Comparison of ENCODE assay signal across 8 cellular contexts in genomic region chrX:16826207-16826606, GRCh38. TPM values are rescaled to one million over a fixed set of nuclear protein-coding genes. Genes with fewer than 3 reads are reported as not detected.
DNase-seq lines count a peak whose midpoint lies in the region; ATAC-seq and TF ChIP-seq lines count a peak whose summit lies in the region.

No MANE protein-coding gene starts in this region.

- peaks cover 20% of the 10 kb centered on the region for H3K36me3 ChIP-seq in ACC112 (ENCODE audit: insufficient read depth, low read length)
- no peaks in the 10 kb centered on the region; the same call in 1 of the 2 replicates for H3K36me3 ChIP-seq in MM.1S (replicated peaks; ENCODE audit: insufficient read depth, low read length)
- no peaks in the 10 kb centered on the region for H3K36me3 ChIP-seq in hepatocyte (replicated peaks; ENCODE audit: insufficient read depth, low read depth)
- H3K36me3 ChIP-seq in thoracic aorta = peaks cover 7% of the 10 kb centered on the region

- no peaks in the 10 kb centered on the region for H3K27me3 Mint-ChIP-seq in activated CD8-positive, alpha-beta T cell treated with anti-CD3 and anti-CD28 coated beads, Interleukin-2, amount 10 ng/mL, durations not matched to agents 7 days and 5 days (ENCODE audit: low read depth)

- no peaks in the 10 kb centered on the region for H3K9me3 Mint-ChIP-seq in activated CD8-positive, alpha-beta T cell treated with anti-CD3 and anti-CD28 coated beads, Interleukin-2, amount 10 ng/mL, durations not matched to agents 7 days and 5 days (ENCODE audit: insufficient read depth)

- H3K9ac ChIP-seq in MM.1S (ENCODE audit: low read length) = no peak overlapping the region

- H3K4me2 ChIP-seq in MM.1S (ENCODE audit: low read depth, low read length) (no peak overlapping the region), hepatocyte (no peak overlapping the region)

- 64% methylated on average over 3 of the region's 3 CpGs for WGBS in hepatocyte (ENCODE audit: low lambda C conversion rate, missing lambda C conversion rate)

- no peak for ATAC-seq in activated CD8-positive, alpha-beta T cell treated with anti-CD3 and anti-CD28 coated beads, Interleukin-2, amount 10 ng/mL, durations not matched to agents 7 days and 5 days
- no peak for ATAC-seq in thoracic aorta (ENCODE audit: insufficient number of reproducible peaks, low FRiP score, low read depth)
- no peak for ATAC-seq in HG03108 (IDR thresholded peaks at IDR 0.05; ENCODE audit: unreplicated experiment)
- no peak for ATAC-seq in GM18520 (IDR thresholded peaks at IDR 0.05; ENCODE audit: unreplicated experiment)

- H3K4me3 Mint-ChIP-seq in activated CD8-positive, alpha-beta T cell treated with anti-CD3 and anti-CD28 coated beads, Interleukin-2, amount 10 ng/mL, durations not matched to agents 7 days and 5 days = no peak overlapping the region

- TF ChIP-seq CTCF in MM.1S (IDR thresholded peaks at IDR 0.05; ENCODE audit: low read length) (peak; percentile 44), hepatocyte (IDR thresholded peaks at IDR 0.05; ENCODE audit: poor library complexity) (peak; percentile 79), thoracic aorta (IDR thresholded peaks at IDR 0.05) (peak; percentile 34)

- no peak overlapping the region for H3K4me3 ChIP-seq in ACC112 (ENCODE audit: low read depth, low read length)
- no peak overlapping the region for H3K4me3 ChIP-seq in MM.1S (ENCODE audit: low read length)
- no peak overlapping the region for H3K4me3 ChIP-seq in hepatocyte
- no peak overlapping the region for H3K4me3 ChIP-seq in thoracic aorta

- no peaks in the 10 kb centered on the region; the same call in 1 of the 2 replicates for H3F3A ChIP-seq in MM.1S (ENCODE audit: insufficient read depth, low read length)

- H3K79me2 ChIP-seq in ACC112 (ENCODE audit: control insufficient read depth, insufficient read depth, low read length, unreplicated experiment) (no peaks in the 10 kb centered on the region), MM.1S (ENCODE audit: low read length) (no peaks in the 10 kb centered on the region), hepatocyte (no peaks in the 10 kb centered on the region)

- H3K27ac ChIP-seq in ACC112 (ENCODE audit: low read depth, low read length) = peak overlapping the region; percentile 100
- H3K27ac ChIP-seq in MM.1S (ENCODE audit: low read length) = no peak overlapping the region
- H3K27ac ChIP-seq in hepatocyte = peak overlapping the region; percentile 4
- H3K27ac ChIP-seq in thoracic aorta = peak overlapping the region in 1 of 2 donors; percentile 70

- H3K9me3 ChIP-seq in MM.1S (replicated peaks; ENCODE audit: insufficient read depth, low read length) (no peaks in the 10 kb centered on the region), hepatocyte (ENCODE audit: low read depth) (no peaks in the 10 kb centered on the region), thoracic aorta (no peaks in the 10 kb centered on the region)

- DNase-seq in EH (ENCODE audit: low read depth) (peak; percentile 59), MM.1S (peak; percentile 39), hepatocyte (ENCODE audit: low spot score) (peak; percentile 66), thoracic aorta (ENCODE audit: low spot score) (no peak)
- peak; percentile 20 for DNase-seq in activated CD8-positive, alpha-beta T cell treated with anti-CD3 and anti-CD28 coated beads, Interleukin-2, amount 10 ng/mL, durations not matched to agents 7 days and 5 days

- POLR2A ChIA-PET in activated CD8-positive, alpha-beta T cell treated with anti-CD3 and anti-CD28 coated beads, Interleukin-2, amount 10 ng/mL, durations not matched to agents 7 days and 5 days (lab: Charles Lee) = no interaction called here

- H3K27me3 ChIP-seq in ACC112 (ENCODE audit: insufficient read depth, low read length) (no peaks in the 10 kb centered on the region), MM.1S (replicated peaks; ENCODE audit: insufficient read depth, low read length) (no peaks in the 10 kb centered on the region), hepatocyte (no peaks in the 10 kb centered on the region), thoracic aorta (replicated peaks; ENCODE audit: insufficient read depth) (no peaks in the 10 kb centered on the region)

- CTCF ChIA-PET in activated CD8-positive, alpha-beta T cell treated with anti-CD3 and anti-CD28 coated beads, Interleukin-2, amount 10 ng/mL, durations not matched to agents 7 days and 5 days (lab: Charles Lee) = interaction anchor here (0.7 to 3.7 kb wide), 21 partner anchors 9 to 417 kb away, joined by 3 to 25 read pairs (median 4); no protein-coding TSS in a partner anchor

- no peaks in the 10 kb centered on the region for H4K20me1 ChIP-seq in MM.1S (ENCODE audit: insufficient read depth, low read length)
- no peaks in the 10 kb centered on the region for H4K20me1 ChIP-seq in hepatocyte (ENCODE audit: insufficient read depth, poor library complexity, severe bottlenecking)

- no peak overlapping the region for H2AFZ ChIP-seq in ACC112 (ENCODE audit: low read length, unreplicated experiment)
- H2AFZ ChIP-seq in MM.1S (ENCODE audit: low read length) = no peak overlapping the region
- no peak overlapping the region for H2AFZ ChIP-seq in hepatocyte

- no peak overlapping the region for H3K27ac Mint-ChIP-seq in activated CD8-positive, alpha-beta T cell treated with anti-CD3 and anti-CD28 coated beads, Interleukin-2, amount 10 ng/mL, durations not matched to agents 7 days and 5 days

- H3K4me1 Mint-ChIP-seq in activated CD8-positive, alpha-beta T cell treated with anti-CD3 and anti-CD28 coated beads, Interleukin-2, amount 10 ng/mL, durations not matched to agents 7 days and 5 days (ENCODE audit: low read depth) = peaks cover 6% of the 10 kb centered on the region

- no peaks in the 10 kb centered on the region for H3K9me2 ChIP-seq in MM.1S (replicated peaks; ENCODE audit: insufficient read depth, low read length)
- H3K9me2 ChIP-seq in hepatocyte (replicated peaks; ENCODE audit: insufficient read depth) = no peaks in the 10 kb centered on the region

- H3K4me1 ChIP-seq in ACC112 (ENCODE audit: control insufficient read depth, insufficient read depth, low read length, unreplicated experiment) (peaks cover 56% of the 10 kb centered on the region), MM.1S (ENCODE audit: low read length) (no peaks in the 10 kb centered on the region), hepatocyte (ENCODE audit: insufficient read depth) (peaks cover 5% of the 10 kb centered on the region), thoracic aorta (ENCODE audit: control insufficient read depth in 1 of 2, low read depth in 2 of 2) (peaks cover 0 to 17% of the 10 kb centered on the region in 2 donors)

- H3K36me3 Mint-ChIP-seq in activated CD8-positive, alpha-beta T cell treated with anti-CD3 and anti-CD28 coated beads, Interleukin-2, amount 10 ng/mL, durations not matched to agents 7 days and 5 days (ENCODE audit: low read depth) = peaks cover 26% of the 10 kb centered on the region

RNA-seq across cellular contexts. Expression of gene TXLNG, which starts 39.9 kb away (rescaled TPM):
- 10 to 100 TPM; 10.8 to 10.9 TPM for total RNA-seq in activated CD8-positive, alpha-beta T cell treated with anti-CD3 and anti-CD28 coated beads, Interleukin-2, amount 10 ng/mL, durations not matched to agents 7 days and 5 days
- total RNA-seq in hepatocyte (23.4 and 24.0 TPM in 2 replicates), thoracic aorta (10 to 100 TPM; 11.1 to 19.9 TPM)
- 9.7 and 11.4 TPM in 2 replicates for polyA plus RNA-seq in hepatocyte

RNA-seq across cellular contexts. Expression of gene RBBP7, which starts 44.0 kb away (rescaled TPM):
- 100 to 1,000 TPM; 195 to 201 TPM for total RNA-seq in activated CD8-positive, alpha-beta T cell treated with anti-CD3 and anti-CD28 coated beads, Interleukin-2, amount 10 ng/mL, durations not matched to agents 7 days and 5 days
- total RNA-seq in hepatocyte (170 and 185 TPM in 2 replicates), thoracic aorta (10 to 100 TPM; 71.2 to 92.4 TPM)
- polyA plus RNA-seq in hepatocyte = 260 and 263 TPM in 2 replicates
